Comparison of ENCODE assay signal across 10 cellular contexts in genomic region chr9:68802525-68803015, GRCh38.
A peak's percentile ranks its signal among the peaks of the same experiment; 100 is the strongest.
DNase-seq lines count a peak whose midpoint lies in the region; ATAC-seq and TF ChIP-seq lines count a peak whose summit lies in the region.
"Had no signal": no experiment of that assay in that cellular context is flagged by ENCODE, and none has a peak within 500 bp of the region (broad histone marks: within the 10 kb centered on the region; RNA-seq: fewer than 3 reads in every experiment).

No MANE protein-coding gene starts in this region.

- H3K9me3 ChIP-seq in breast epithelium: no peaks in the 10 kb centered on the region
- H3K9me3 ChIP-seq in SJCRH30 (replicated peaks): no peaks in the 10 kb centered on the region

- H3K27me3 ChIP-seq in breast epithelium (no peaks in the 10 kb centered on the region), SJCRH30 (no peaks in the 10 kb centered on the region; the same call in none of the 2 replicates)

- peak; percentile 13 for DNase-seq in activated T-helper 2 cell treated with anti-CD3 and anti-CD28 coated beads, Interferon-gamma antibody, Interleukin-2, Interleukin-4, amounts not matched to agents 10 μg/mL and 5 μg/mL and 100 μg/mL, durations not matched to agents 14 hours and 24 hours and 36 hours (ENCODE audit: low spot score)
- DNase-seq in Kasumi-1 (lab: John Stamatoyannopoulos, UW): no peak
- no peak for DNase-seq in breast epithelium (ENCODE audit: low spot score in 2 of 2)
- DNase-seq in SJCRH30: no peak
- no peak for DNase-seq in NOMO-1 treated with dmso at 0.1 percent for 144 hours (lab: John Stamatoyannopoulos, UW; ENCODE audit: unreplicated experiment)
- DNase-seq: NCI-H1048, T1000 had no signal

- peaks cover 27% of the 10 kb centered on the region for H3K36me3 Mint-ChIP-seq in activated T-helper 2 cell treated with anti-CD3 and anti-CD28 coated beads, Interferon-gamma antibody, Interleukin-2, Interleukin-4, amounts not matched to agents 10 μg/mL and 5 μg/mL and 100 μg/mL, durations not matched to agents 14 hours and 24 hours and 36 hours (ENCODE audit: low read depth)

- intact Hi-C loops in activated T-helper 2 cell treated with anti-CD3 and anti-CD28 coated beads, Interferon-gamma antibody, Interleukin-2, Interleukin-4, amounts not matched to agents 10 μg/mL and 5 μg/mL and 100 μg/mL, durations not matched to agents 14 hours and 24 hours and 36 hours (cut with micrococcal nuclease): loop anchor here (1.0 to 5.0 kb wide), 8 partner anchors 8 to 150 kb away; partner anchors contain the start of gene PIP5K1B
- intact Hi-C loops in breast epithelium (cut with DNase I; ENCODE audit: low total_unique reads): no loop called here

- no peaks in the 10 kb centered on the region for H3K27me3 Mint-ChIP-seq in activated T-helper 2 cell treated with anti-CD3 and anti-CD28 coated beads, Interferon-gamma antibody, Interleukin-2, Interleukin-4, amounts not matched to agents 10 μg/mL and 5 μg/mL and 100 μg/mL, durations not matched to agents 14 hours and 24 hours and 36 hours (ENCODE audit: low read depth)

- H3K4me3 Mint-ChIP-seq in activated T-helper 2 cell treated with anti-CD3 and anti-CD28 coated beads, Interferon-gamma antibody, Interleukin-2, Interleukin-4, amounts not matched to agents 10 μg/mL and 5 μg/mL and 100 μg/mL, durations not matched to agents 14 hours and 24 hours and 36 hours (ENCODE audit: low read depth): no peak overlapping the region

- ATAC-seq in GM18499 (IDR thresholded peaks at IDR 0.05; ENCODE audit: insufficient read depth, unreplicated experiment): peak; percentile 93
- ATAC-seq in GM19397 (IDR thresholded peaks at IDR 0.05; ENCODE audit: unreplicated experiment): peak; percentile 97
- peak; percentile 94 for ATAC-seq in HG03064 (IDR thresholded peaks at IDR 0.05; ENCODE audit: low read depth, unreplicated experiment)

- no peak overlapping the region for H3K4me3 ChIP-seq in breast epithelium
- no peak overlapping the region for H3K4me3 ChIP-seq in SJCRH30

- no peak overlapping the region for H3K27ac Mint-ChIP-seq in activated T-helper 2 cell treated with anti-CD3 and anti-CD28 coated beads, Interferon-gamma antibody, Interleukin-2, Interleukin-4, amounts not matched to agents 10 μg/mL and 5 μg/mL and 100 μg/mL, durations not matched to agents 14 hours and 24 hours and 36 hours

- TF ChIP-seq POLR2A in breast epithelium (IDR thresholded peaks at IDR 0.05): no peak

- H3K9me3 Mint-ChIP-seq in activated T-helper 2 cell treated with anti-CD3 and anti-CD28 coated beads, Interferon-gamma antibody, Interleukin-2, Interleukin-4, amounts not matched to agents 10 μg/mL and 5 μg/mL and 100 μg/mL, durations not matched to agents 14 hours and 24 hours and 36 hours: no peaks in the 10 kb centered on the region

- H3K27ac ChIP-seq in breast epithelium (no peak overlapping the region), SJCRH30 (no peak overlapping the region)

- H3K36me3 ChIP-seq in breast epithelium: no peaks in the 10 kb centered on the region
- no peaks in the 10 kb centered on the region for H3K36me3 ChIP-seq in SJCRH30

- H3K4me1 ChIP-seq in breast epithelium (no peaks in the 10 kb centered on the region), SJCRH30 (no peaks in the 10 kb centered on the region)

- TF ChIP-seq CTCF in breast epithelium (IDR thresholded peaks at IDR 0.05): no peak

- peaks cover 21% of the 10 kb centered on the region for H3K4me1 Mint-ChIP-seq in activated T-helper 2 cell treated with anti-CD3 and anti-CD28 coated beads, Interferon-gamma antibody, Interleukin-2, Interleukin-4, amounts not matched to agents 10 μg/mL and 5 μg/mL and 100 μg/mL, durations not matched to agents 14 hours and 24 hours and 36 hours (ENCODE audit: low read depth)
